ENCODE assay signal across 1 cellular context in the genomic region with DNA sequence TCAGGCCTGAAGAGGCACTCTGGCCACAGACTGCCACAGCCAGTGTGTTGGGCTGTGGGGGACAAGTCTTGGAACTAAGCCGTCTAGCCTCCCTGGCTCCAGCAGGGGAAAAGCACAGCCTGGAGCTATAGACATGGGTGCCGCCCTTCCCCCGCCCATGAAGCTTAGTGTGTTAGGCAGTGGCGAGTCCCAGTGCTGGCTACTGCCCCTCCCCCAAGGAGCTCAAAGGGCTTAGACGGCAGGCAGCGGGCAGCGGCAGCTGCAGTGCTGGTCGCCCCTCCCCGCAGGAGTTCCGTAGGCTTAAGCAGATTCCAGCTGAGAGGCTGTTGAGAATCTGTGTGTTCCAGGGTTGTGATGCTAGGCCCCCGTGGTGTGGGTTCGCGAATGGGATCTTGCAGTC.
TF ChIP-seq lines count a peak whose summit lies in the region.

No MANE protein-coding gene starts in this region.

TF ChIP-seq in H1, 55 proteins besides CTCF, POLR2A, EP300 and RAD21:
- TF ChIP-seq PHF8 (conservative IDR thresholded peaks at IDR 0.05; ENCODE audit: low read depth, low read length) (no peak), FOSL1 (IDR thresholded peaks at IDR 0.05; ENCODE audit: insufficient read depth, low read depth, low read length) (no peak), SIX5 (IDR thresholded peaks at IDR 0.05; ENCODE audit: low read depth, low read length) (no peak), NANOG (IDR thresholded peaks at IDR 0.05; ENCODE audit: insufficient read depth, low read depth, low read length, poor library complexity, severe bottlenecking) (peak; percentile 74), SAP30 (IDR thresholded peaks at IDR 0.05; ENCODE audit: insufficient read depth, insufficient replicate concordance, low read length) (no peak), JUN (IDR thresholded peaks at IDR 0.05; ENCODE audit: low read depth, low read length) (no peak), USF2 (IDR thresholded peaks at IDR 0.05; ENCODE audit: low read length) (no peak), MAFK (IDR thresholded peaks at IDR 0.05; ENCODE audit: low read depth, low read length) (no peak), KDM1A (IDR thresholded peaks at IDR 0.05; ENCODE audit: borderline replicate concordance, low read length) (peak; percentile 57; the same call in 1 of the 2 replicates), ATF3 (IDR thresholded peaks at IDR 0.05; ENCODE audit: insufficient read depth, low read depth, low read length) (no peak), CHD1 (IDR thresholded peaks at IDR 0.05; ENCODE audit: low read depth, low read length) (no peak), SRF (IDR thresholded peaks at IDR 0.05; ENCODE audit: low read depth, low read length) (no peak), CHD2 (IDR thresholded peaks at IDR 0.05; ENCODE audit: low read length) (peak; percentile 63; the same call in 1 of the 2 replicates), YY1 (IDR thresholded peaks at IDR 0.05; ENCODE audit: low read depth, low read length) (no peak), BRCA1 (IDR thresholded peaks at IDR 0.05; ENCODE audit: low read depth, low read length) (no peak), TEAD4 (IDR thresholded peaks at IDR 0.05; ENCODE audit: low read depth, low read length) (peak; percentile 12; the same call in 1 of the 2 replicates), SP4 (IDR thresholded peaks at IDR 0.05; ENCODE audit: low read length) (no peak), POU5F1 (IDR thresholded peaks at IDR 0.05; ENCODE audit: low read depth, low read length) (no peak), HDAC6 (IDR thresholded peaks at IDR 0.05; ENCODE audit: low read depth, low read length) (no peak), ASH2L (IDR thresholded peaks at IDR 0.05; ENCODE audit: low read length) (peak; percentile 86), BACH1 (IDR thresholded peaks at IDR 0.05; ENCODE audit: low read length) (no peak), CTBP2 (IDR thresholded peaks at IDR 0.05; ENCODE audit: borderline replicate concordance, insufficient read depth, insufficient read length, low read length) (peak; percentile 88), RNF2 (IDR thresholded peaks at IDR 0.05; ENCODE audit: borderline replicate concordance, low read depth, low read length, missing control alignments, poor library complexity, severe bottlenecking) (no peak), KDM4A (IDR thresholded peaks at IDR 0.05; ENCODE audit: low read depth, low read length, severe bottlenecking) (no peak), TCF12 (IDR thresholded peaks at IDR 0.05; ENCODE audit: low read depth, low read length) (0 out of 2 replicates have a peak, but pooled peaks have one; percentile 68), RBBP5 (IDR thresholded peaks at IDR 0.05; ENCODE audit: borderline replicate concordance, low read depth, low read length) (peak; percentile 72; the same call in 1 of the 2 replicates), RXRA (IDR thresholded peaks at IDR 0.05; ENCODE audit: insufficient read depth, low read depth, low read length) (no peak), CBX5 (IDR thresholded peaks at IDR 0.05; ENCODE audit: low read depth, low read length) (no peak), CEBPB (IDR thresholded peaks at IDR 0.05; ENCODE audit: low read depth, low read length) (no peak), CREB1 (IDR thresholded peaks at IDR 0.05) (no peak), HDAC2 (IDR thresholded peaks at IDR 0.05; ENCODE audit: borderline replicate concordance in 1 of 2, low read depth in 2 of 2, low read length in 2 of 2) (no peak), GTF2F1 (IDR thresholded peaks at IDR 0.05; ENCODE audit: borderline replicate concordance, low read depth, low read length) (no peak), SP1 (IDR thresholded peaks at IDR 0.05; ENCODE audit: low read depth, low read length) (peak; percentile 69), POLR2AphosphoS5 (IDR thresholded peaks at IDR 0.05; ENCODE audit: low read depth, low read length) (no peak), GABPA (IDR thresholded peaks at IDR 0.05; ENCODE audit: borderline replicate concordance, insufficient read depth, low read length) (no peak)
